ENCODE assay signal across 19 cellular contexts in the genomic region with DNA sequence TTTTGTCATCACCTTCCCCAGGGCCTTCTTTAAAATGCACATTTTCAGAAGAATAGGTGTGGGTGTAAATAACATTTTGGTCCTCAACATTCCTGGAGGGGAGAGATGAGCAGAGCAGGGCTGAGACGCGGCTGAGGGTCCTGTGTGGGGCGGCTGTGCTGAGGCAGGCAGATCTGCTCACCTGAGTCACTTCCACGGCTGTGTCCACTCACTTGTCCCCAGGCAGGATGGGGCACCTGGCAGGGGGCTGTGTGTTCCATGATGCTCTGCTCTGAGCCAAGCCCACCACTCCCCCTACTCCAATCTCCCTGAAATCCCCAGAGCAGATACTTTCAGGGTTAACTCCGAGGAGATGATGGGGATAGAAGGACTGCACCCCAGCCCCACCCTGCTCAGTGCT.
"Had no signal": no experiment of that assay in that cellular context is flagged by ENCODE, and none has a peak within 500 bp of the region (broad histone marks: within the 10 kb centered on the region; RNA-seq: fewer than 3 reads in every experiment).

No MANE protein-coding gene starts in this region.

- H3K9me3 ChIP-seq: testis had no signal

- H3K4me1 ChIP-seq: heart left ventricle, left lung, lower lobe of right lung, testis, tibial nerve had no signal

- ATAC-seq: heart left ventricle; left lung; lower lobe of right lung; stimulated activated memory B cell treated with anti-CD40 and anti-IgM and Interleukin-4, amounts not matched to agents 10 μg/mL and 1 μg/mL and 100 μg/mL, for 72 hours had no signal

- H3K4me3 Mint-ChIP-seq: memory B cell; nephron; stimulated activated memory B cell treated with anti-CD40 and anti-IgM and Interleukin-4, amounts not matched to agents 10 μg/mL and 1 μg/mL and 100 μg/mL, for 72 hours; stimulated activated naive CD8-positive, alpha-beta T cell treated with anti-CD3 and anti-CD28 coated beads, Interleukin-15, Interleukin-2, amounts not matched to agents 100 ng/mL and 50 ng/mL, for 24 hours had no signal

- H3K36me3 ChIP-seq: heart left ventricle, left lung, lower lobe of right lung, tibial nerve had no signal

- H3K27me3 Mint-ChIP-seq: stimulated activated memory B cell treated with anti-CD40 and anti-IgM and Interleukin-4, amounts not matched to agents 10 μg/mL and 1 μg/mL and 100 μg/mL, for 72 hours; stimulated activated naive CD8-positive, alpha-beta T cell treated with anti-CD3 and anti-CD28 coated beads, Interleukin-15, Interleukin-2, amounts not matched to agents 100 ng/mL and 50 ng/mL, for 24 hours had no signal

- H3K27me3 ChIP-seq: dorsolateral prefrontal cortex, heart left ventricle, left lung, testis, tibial nerve had no signal

- DNase-seq: caudate nucleus; cortex of kidney; dorsolateral prefrontal cortex; effector CD8-positive, alpha-beta T cell; heart left ventricle; hippocampal formation; left lung; lower lobe of right lung; midbrain; stimulated activated CD4-positive, alpha-beta T cell treated with anti-CD3 and anti-CD28 coated beads, Interleukin-15, amount 100 ng/mL, for 24 hours; stimulated activated CD4-positive, alpha-beta T cell treated with anti-CD3 and anti-CD28 coated beads, Interleukin-1b, Interleukin-23, amount 100 ng/mL, for 48 hours; stimulated activated CD4-positive, alpha-beta T cell treated with anti-CD3 and anti-CD28 coated beads, Interleukin-4, amount 100 ng/mL, for 24 hours; testis had no signal

- H3K4me3 ChIP-seq: dorsolateral prefrontal cortex, heart left ventricle, left lung, lower lobe of right lung, smooth muscle cell, testis, tibial nerve had no signal

- H3K27ac Mint-ChIP-seq: memory B cell; nephron; stimulated activated memory B cell treated with anti-CD40 and anti-IgM and Interleukin-4, amounts not matched to agents 10 μg/mL and 1 μg/mL and 100 μg/mL, for 72 hours; stimulated activated naive CD8-positive, alpha-beta T cell treated with anti-CD3 and anti-CD28 coated beads, Interleukin-15, Interleukin-2, amounts not matched to agents 100 ng/mL and 50 ng/mL, for 24 hours had no signal

- H3K27ac ChIP-seq: dorsolateral prefrontal cortex, heart left ventricle, left lung, lower lobe of right lung, testis, tibial nerve had no signal

- H3K4me1 Mint-ChIP-seq: memory B cell; nephron; stimulated activated memory B cell treated with anti-CD40 and anti-IgM and Interleukin-4, amounts not matched to agents 10 μg/mL and 1 μg/mL and 100 μg/mL, for 72 hours had no signal
